Comparison of ENCODE assay signal across 1 cellular context in the genomic region with DNA sequence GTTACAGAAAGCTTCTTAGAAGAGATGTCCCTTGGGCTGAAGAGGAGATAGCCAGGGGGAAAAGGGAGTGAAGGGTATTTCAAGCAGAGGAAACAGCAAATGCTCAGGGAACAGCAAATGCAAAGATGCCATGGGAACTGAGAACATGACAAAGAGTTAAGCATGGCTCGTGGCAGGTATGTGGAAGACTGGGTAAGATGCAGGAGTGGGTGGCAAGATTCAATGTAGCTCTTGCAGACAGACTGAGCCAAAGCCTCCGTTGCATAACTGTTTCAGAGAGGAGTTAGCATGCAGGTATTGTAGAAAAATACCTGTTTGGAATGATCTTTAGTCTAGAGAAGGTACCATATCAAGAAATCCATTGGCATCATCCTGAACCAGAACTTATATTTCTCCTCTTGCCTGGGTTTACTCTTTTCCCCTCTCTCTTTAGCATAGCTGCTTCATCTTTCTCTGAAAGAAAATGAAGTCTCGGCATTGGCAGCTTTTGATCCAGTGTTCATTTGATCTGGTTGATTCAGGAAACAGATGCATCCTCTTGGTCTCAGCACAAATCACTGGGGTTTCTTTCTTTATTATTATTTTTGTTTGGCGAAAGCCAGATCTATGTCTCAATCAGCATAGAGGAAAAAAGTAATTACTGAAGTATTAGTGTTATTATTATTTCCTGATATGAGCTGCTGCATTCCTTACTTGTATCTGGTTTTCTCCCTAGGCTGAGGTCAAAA.
TF ChIP-seq lines count a peak whose summit lies in the region.

No MANE protein-coding gene starts in this region.

TF ChIP-seq in SK-N-SH, 30 proteins besides CTCF, POLR2A, EP300 and RAD21 (continued from another document):
- TF ChIP-seq, protein P1, sequence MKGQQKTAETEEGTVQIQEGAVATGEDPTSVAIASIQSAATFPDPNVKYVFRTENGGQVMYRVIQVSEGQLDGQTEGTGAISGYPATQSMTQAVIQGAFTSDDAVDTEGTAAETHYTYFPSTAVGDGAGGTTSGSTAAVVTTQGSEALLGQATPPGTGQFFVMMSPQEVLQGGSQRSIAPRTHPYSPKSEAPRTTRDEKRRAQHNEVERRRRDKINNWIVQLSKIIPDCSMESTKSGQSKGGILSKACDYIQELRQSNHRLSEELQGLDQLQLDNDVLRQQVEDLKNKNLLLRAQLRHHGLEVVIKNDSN (IDR thresholded peaks at IDR 0.05; ENCODE audit: borderline replicate concordance, low read depth), result no peak
